In the genomic region with DNA sequence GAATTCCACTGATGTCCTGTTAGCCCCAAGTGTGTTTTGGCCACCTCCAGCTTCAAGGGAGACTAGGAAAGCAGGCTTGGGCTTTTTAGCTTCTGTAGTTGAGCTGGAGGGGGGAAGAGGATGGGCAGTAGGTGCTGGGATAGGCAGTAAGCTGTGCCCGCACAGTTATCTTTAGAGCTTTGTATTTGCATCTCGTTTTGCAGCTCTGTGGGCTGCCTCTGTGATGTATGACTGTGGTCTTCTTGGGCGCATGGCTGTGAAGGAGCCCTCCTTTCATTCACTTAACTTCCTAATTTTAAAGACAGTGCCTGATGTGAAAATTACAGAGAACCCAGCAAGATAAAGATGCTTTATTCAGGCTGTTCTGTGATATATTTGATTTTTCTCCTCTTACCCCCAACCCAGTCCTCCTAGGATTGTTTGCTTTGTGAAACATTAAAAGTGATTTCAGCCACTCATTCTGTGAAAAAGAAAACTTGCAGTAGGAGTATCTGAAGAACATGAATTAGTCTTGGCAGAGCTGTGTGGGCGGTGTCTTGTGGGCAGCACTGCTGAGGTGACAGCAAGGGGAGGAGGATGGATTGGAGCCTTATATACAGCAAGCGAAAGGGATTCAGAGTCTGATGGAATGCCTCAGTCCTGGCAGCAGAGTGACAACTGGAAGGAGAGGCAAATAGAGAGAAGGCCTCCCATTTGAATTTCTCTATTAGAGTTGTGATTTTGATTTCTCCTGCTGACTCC, we compare ENCODE assay signal across 9 cellular contexts.
DNase-seq lines count a peak whose midpoint lies in the region; ATAC-seq lines count a peak whose summit lies in the region.
"Had no signal": no experiment of that assay in that cellular context is flagged by ENCODE, and none has a peak within 500 bp of the region (broad histone marks: within the 10 kb centered on the region; RNA-seq: fewer than 3 reads in every experiment).

No MANE protein-coding gene starts in this region.

- no peak overlapping the region for H3K27ac ChIP-seq in substantia nigra (ENCODE audit: low read depth, low read length, poor library complexity, severe bottlenecking)

- H3K27ac Mint-ChIP-seq in activated naive CD8-positive, alpha-beta T cell treated with anti-CD3 and anti-CD28 coated beads, Interleukin-2, amount 10 ng/mL, durations not matched to agents 7 days and 5 days: no peak overlapping the region

- POLR2A ChIA-PET in activated naive CD8-positive, alpha-beta T cell treated with anti-CD3 and anti-CD28 coated beads, Interleukin-2, amount 10 ng/mL, durations not matched to agents 7 days and 5 days (lab: Charles Lee): no interaction called here

- no peaks in the 10 kb centered on the region for H3K27me3 Mint-ChIP-seq in activated naive CD8-positive, alpha-beta T cell treated with anti-CD3 and anti-CD28 coated beads, Interleukin-2, amount 10 ng/mL, durations not matched to agents 7 days and 5 days

- ATAC-seq in GM19035 (IDR thresholded peaks at IDR 0.05; ENCODE audit: unreplicated experiment) (peak; percentile 87), HG03460 (IDR thresholded peaks at IDR 0.05; ENCODE audit: unreplicated experiment) (peak; percentile 56), HG02571 (IDR thresholded peaks at IDR 0.05; ENCODE audit: unreplicated experiment) (no peak)
- peak; percentile 60 for ATAC-seq in activated naive CD8-positive, alpha-beta T cell treated with anti-CD3 and anti-CD28 coated beads, Interleukin-2, amount 10 ng/mL, durations not matched to agents 7 days and 5 days (ENCODE audit: low read depth)

- peaks cover 35% of the 10 kb centered on the region for H3K36me3 Mint-ChIP-seq in activated naive CD8-positive, alpha-beta T cell treated with anti-CD3 and anti-CD28 coated beads, Interleukin-2, amount 10 ng/mL, durations not matched to agents 7 days and 5 days

- DNase-seq in activated naive CD8-positive, alpha-beta T cell treated with anti-CD3 and anti-CD28 coated beads, Interleukin-2, amount 10 ng/mL, durations not matched to agents 7 days and 5 days: no peak
- peak; percentile 56 to 62 for DNase-seq in stimulated activated CD4-positive, alpha-beta T cell treated with anti-CD3 and anti-CD28 coated beads, Interleukin-2, amount 100 ng/mL, for 24 hours
- DNase-seq in substantia nigra (lab: John Stamatoyannopoulos, UW): no peak
- no peak for DNase-seq in COLO668 (lab: John Stamatoyannopoulos, UW; ENCODE audit: unreplicated experiment)
- no peak for DNase-seq in NCI-H2171 (lab: John Stamatoyannopoulos, UW)
- DNase-seq: islet precursor cell had no signal

- H3K4me1 Mint-ChIP-seq in activated naive CD8-positive, alpha-beta T cell treated with anti-CD3 and anti-CD28 coated beads, Interleukin-2, amount 10 ng/mL, durations not matched to agents 7 days and 5 days: peaks cover 24% of the 10 kb centered on the region

- H3K4me3 Mint-ChIP-seq in activated naive CD8-positive, alpha-beta T cell treated with anti-CD3 and anti-CD28 coated beads, Interleukin-2, amount 10 ng/mL, durations not matched to agents 7 days and 5 days: no peak overlapping the region

- H3K9me3 Mint-ChIP-seq in activated naive CD8-positive, alpha-beta T cell treated with anti-CD3 and anti-CD28 coated beads, Interleukin-2, amount 10 ng/mL, durations not matched to agents 7 days and 5 days: peaks cover 10% of the 10 kb centered on the region

Comparison
In these comparisons a context has a peak if more than half of its experiments do, and no peak if none do; other contexts are left out.
1. DNase-seq: peak in stimulated activated CD4-positive, alpha-beta T cell treated with anti-CD3 and anti-CD28 coated beads, Interleukin-2, amount 100 ng/mL, for 24 hours (2 of 2); none in activated naive CD8-positive, alpha-beta T cell treated with anti-CD3 and anti-CD28 coated beads, Interleukin-2, amount 10 ng/mL, durations not matched to agents 7 days and 5 days (single experiment), substantia nigra (0 of 49), COLO668 (single experiment) and NCI-H2171 (single experiment).